ENCODE assay signal across 8 cellular contexts in genomic region chr16:13866073-13866472, GRCh38. TPM values are rescaled to one million over a fixed set of nuclear protein-coding genes. Genes with fewer than 3 reads are reported as not detected.
DNase-seq lines count a peak whose midpoint lies in the region; ATAC-seq lines count a peak whose summit lies in the region.

No MANE protein-coding gene starts in this region.

- intact Hi-C loops in head of caudate nucleus (cut with DNase I) = no loop called here

- DNase-seq in DMS53 (lab: John Stamatoyannopoulos, UW) = peak; percentile 83
- DNase-seq in NCI-H774 (lab: John Stamatoyannopoulos, UW) = peak; percentile 63
- DNase-seq in activated T-helper 1 cell treated with anti-CD3 and anti-CD28 coated beads, Interleukin-2, amount 50 U/mL, for 16 hours (ENCODE audit: low read depth in 1 of 2, low spot score in 1 of 2) = peak; percentile 2 to 5
- DNase-seq in head of caudate nucleus = peak in 34 of 42 donors; percentile 1 to 64 (median 22)
- peak; percentile 43 for DNase-seq in pulmonary artery endothelial cell (ENCODE audit: low read depth, low spot score)

- ATAC-seq in HG02678 (IDR thresholded peaks at IDR 0.05; ENCODE audit: unreplicated experiment) (peak; percentile 47), GM18502 (IDR thresholded peaks at IDR 0.05; ENCODE audit: poor library complexity, unreplicated experiment) (no peak), HG02938 (IDR thresholded peaks at IDR 0.05; ENCODE audit: unreplicated experiment) (no peak)

RNA-seq across cellular contexts. Expression of gene ERCC4, which starts 53.9 kb away (rescaled TPM):
- 9.7 and 11.7 TPM in 2 replicates for total RNA-seq in pulmonary artery endothelial cell

Comparison
In these comparisons a context has a peak if more than half of its experiments do, and no peak if none do; other contexts are left out.
1. DNase-seq: peak in every context shown above with its lines; median percentile 83 in DMS53; 63 in NCI-H774; 43 in pulmonary artery endothelial cell; 22 in head of caudate nucleus; 4 in activated T-helper 1 cell treated with anti-CD3 and anti-CD28 coated beads, Interleukin-2, amount 50 U/mL, for 16 hours.